Comparison of ENCODE assay signal across 8 cellular contexts in the genomic region with DNA sequence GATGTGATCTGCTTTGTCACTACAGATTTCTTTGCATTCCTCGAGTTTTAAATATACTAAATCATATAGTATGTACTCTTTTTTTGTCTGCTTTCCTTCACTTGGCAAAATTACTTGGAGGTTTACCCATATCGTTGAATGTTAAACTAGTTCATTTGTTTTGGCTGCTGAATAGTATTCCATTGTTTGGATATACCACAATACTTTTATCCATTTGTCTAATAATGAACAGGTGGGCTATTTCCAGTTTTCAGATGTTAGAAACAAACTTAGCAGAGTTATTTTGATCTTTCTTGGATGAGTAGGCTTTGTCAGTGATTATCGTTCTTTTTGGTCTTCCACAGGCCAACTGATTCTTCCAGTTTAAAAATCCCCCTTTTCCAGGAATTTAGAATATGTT.
"Had no signal": no experiment of that assay in that cellular context is flagged by ENCODE, and none has a peak within 500 bp of the region (broad histone marks: within the 10 kb centered on the region; RNA-seq: fewer than 3 reads in every experiment).

No MANE protein-coding gene starts in this region.

- ATAC-seq: HCT116, HepG2 had no signal

- H3K9ac ChIP-seq: GM23248 had no signal

- DNase-seq: GM23248, GOT3, H7, HFFc6 had no signal

- H3K4me1 ChIP-seq: HAP-1 had no signal

- H3K27ac ChIP-seq: GM23248, HL-60 had no signal

- H3K4me3 ChIP-seq: GM23248, HAP-1 had no signal

- H3K36me3 ChIP-seq: HAP-1 had no signal

- H3K9me3 ChIP-seq: HAP-1 had no signal

- H2AFZ ChIP-seq: GM23248 had no signal
